In genomic region chr20:327041-327945, GRCh38 we compare ENCODE assay signal across 1 cellular context.
TF ChIP-seq lines count a peak whose summit lies in the region.

No MANE protein-coding gene starts in this region.

TF ChIP-seq in HepG2, 621 proteins besides CTCF, POLR2A, EP300 and RAD21 (continued from another document and continues in another):
- TF ChIP-seq ZBTB10 (CRISPR knock-in tag; IDR thresholded peaks at IDR 0.05; ENCODE audit: borderline replicate concordance): peak; percentile 89
- TF ChIP-seq, protein P1, sequence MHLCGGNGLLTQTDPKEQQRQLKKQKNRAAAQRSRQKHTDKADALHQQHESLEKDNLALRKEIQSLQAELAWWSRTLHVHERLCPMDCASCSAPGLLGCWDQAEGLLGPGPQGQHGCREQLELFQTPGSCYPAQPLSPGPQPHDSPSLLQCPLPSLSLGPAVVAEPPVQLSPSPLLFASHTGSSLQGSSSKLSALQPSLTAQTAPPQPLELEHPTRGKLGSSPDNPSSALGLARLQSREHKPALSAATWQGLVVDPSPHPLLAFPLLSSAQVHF (CRISPR knock-in tag; IDR thresholded peaks at IDR 0.05): no peak
- 0 out of 2 replicates have a peak, but pooled peaks have one; percentile 32 for TF ChIP-seq ZSCAN20 (CRISPR knock-in tag; IDR thresholded peaks at IDR 0.05; ENCODE audit: borderline replicate concordance)
- peak; percentile 87 for TF ChIP-seq MYC (CRISPR knock-in tag; IDR thresholded peaks at IDR 0.05; ENCODE audit: borderline replicate concordance)
- TF ChIP-seq, protein P2, sequence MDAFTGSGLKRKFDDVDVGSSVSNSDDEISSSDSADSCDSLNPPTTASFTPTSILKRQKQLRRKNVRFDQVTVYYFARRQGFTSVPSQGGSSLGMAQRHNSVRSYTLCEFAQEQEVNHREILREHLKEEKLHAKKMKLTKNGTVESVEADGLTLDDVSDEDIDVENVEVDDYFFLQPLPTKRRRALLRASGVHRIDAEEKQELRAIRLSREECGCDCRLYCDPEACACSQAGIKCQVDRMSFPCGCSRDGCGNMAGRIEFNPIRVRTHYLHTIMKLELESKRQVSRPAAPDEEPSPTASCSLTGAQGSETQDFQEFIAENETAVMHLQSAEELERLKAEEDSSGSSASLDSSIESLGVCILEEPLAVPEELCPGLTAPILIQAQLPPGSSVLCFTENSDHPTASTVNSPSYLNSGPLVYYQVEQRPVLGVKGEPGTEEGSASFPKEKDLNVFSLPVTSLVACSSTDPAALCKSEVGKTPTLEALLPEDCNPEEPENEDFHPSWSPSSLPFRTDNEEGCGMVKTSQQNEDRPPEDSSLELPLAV (CRISPR knock-in tag; conservative IDR thresholded peaks at IDR 0.05; ENCODE audit: low read depth): no peak
- peak; percentile 68 for TF ChIP-seq CREM (IDR thresholded peaks at IDR 0.05)
- no peak for TF ChIP-seq CREM (CRISPR knock-in tag; IDR thresholded peaks at IDR 0.05)
- peak; percentile 97 for TF ChIP-seq ZNF350 (CRISPR knock-in tag; IDR thresholded peaks at IDR 0.05; ENCODE audit: borderline replicate concordance, low read depth)
- 0 out of 2 replicates have a peak, but pooled peaks have one; percentile 77 for TF ChIP-seq HNRNPUL1 (IDR thresholded peaks at IDR 0.05; ENCODE audit: low read depth, low read length)
- peak; percentile 63 for TF ChIP-seq SOX13 (IDR thresholded peaks at IDR 0.05)
- peak in 1 of 2 experiments; percentile 64; a peak in 2 of 4 replicates for TF ChIP-seq SOX13 (CRISPR knock-in tag; conservative IDR thresholded peaks at IDR 0.05 in 1 of 2, IDR thresholded peaks at IDR 0.05 in 1 of 2)
- 0 out of 2 replicates have a peak, but pooled peaks have one; percentile 22 for TF ChIP-seq KDM3A (CRISPR knock-in tag; IDR thresholded peaks at IDR 0.05; ENCODE audit: low read depth)
- TF ChIP-seq ZNF569 (CRISPR knock-in tag; IDR thresholded peaks at IDR 0.05; ENCODE audit: borderline replicate concordance): no peak; the same call in 1 of the 2 replicates
- no peak for TF ChIP-seq SIX1 (CRISPR knock-in tag; IDR thresholded peaks at IDR 0.05; ENCODE audit: borderline replicate concordance)
- TF ChIP-seq ZNF205 (CRISPR knock-in tag; IDR thresholded peaks at IDR 0.05): peak; percentile 76; the same call in 1 of the 2 replicates
- TF ChIP-seq, protein P3, sequence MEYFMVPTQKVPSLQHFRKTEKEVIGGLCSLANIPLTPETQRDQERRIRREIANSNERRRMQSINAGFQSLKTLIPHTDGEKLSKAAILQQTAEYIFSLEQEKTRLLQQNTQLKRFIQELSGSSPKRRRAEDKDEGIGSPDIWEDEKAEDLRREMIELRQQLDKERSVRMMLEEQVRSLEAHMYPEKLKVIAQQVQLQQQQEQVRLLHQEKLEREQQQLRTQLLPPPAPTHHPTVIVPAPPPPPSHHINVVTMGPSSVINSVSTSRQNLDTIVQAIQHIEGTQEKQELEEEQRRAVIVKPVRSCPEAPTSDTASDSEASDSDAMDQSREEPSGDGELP (IDR thresholded peaks at IDR 0.05; ENCODE audit: borderline replicate concordance, low read depth): peak; percentile 61; the same call in 1 of the 2 replicates
- TF ChIP-seq, protein P4, sequence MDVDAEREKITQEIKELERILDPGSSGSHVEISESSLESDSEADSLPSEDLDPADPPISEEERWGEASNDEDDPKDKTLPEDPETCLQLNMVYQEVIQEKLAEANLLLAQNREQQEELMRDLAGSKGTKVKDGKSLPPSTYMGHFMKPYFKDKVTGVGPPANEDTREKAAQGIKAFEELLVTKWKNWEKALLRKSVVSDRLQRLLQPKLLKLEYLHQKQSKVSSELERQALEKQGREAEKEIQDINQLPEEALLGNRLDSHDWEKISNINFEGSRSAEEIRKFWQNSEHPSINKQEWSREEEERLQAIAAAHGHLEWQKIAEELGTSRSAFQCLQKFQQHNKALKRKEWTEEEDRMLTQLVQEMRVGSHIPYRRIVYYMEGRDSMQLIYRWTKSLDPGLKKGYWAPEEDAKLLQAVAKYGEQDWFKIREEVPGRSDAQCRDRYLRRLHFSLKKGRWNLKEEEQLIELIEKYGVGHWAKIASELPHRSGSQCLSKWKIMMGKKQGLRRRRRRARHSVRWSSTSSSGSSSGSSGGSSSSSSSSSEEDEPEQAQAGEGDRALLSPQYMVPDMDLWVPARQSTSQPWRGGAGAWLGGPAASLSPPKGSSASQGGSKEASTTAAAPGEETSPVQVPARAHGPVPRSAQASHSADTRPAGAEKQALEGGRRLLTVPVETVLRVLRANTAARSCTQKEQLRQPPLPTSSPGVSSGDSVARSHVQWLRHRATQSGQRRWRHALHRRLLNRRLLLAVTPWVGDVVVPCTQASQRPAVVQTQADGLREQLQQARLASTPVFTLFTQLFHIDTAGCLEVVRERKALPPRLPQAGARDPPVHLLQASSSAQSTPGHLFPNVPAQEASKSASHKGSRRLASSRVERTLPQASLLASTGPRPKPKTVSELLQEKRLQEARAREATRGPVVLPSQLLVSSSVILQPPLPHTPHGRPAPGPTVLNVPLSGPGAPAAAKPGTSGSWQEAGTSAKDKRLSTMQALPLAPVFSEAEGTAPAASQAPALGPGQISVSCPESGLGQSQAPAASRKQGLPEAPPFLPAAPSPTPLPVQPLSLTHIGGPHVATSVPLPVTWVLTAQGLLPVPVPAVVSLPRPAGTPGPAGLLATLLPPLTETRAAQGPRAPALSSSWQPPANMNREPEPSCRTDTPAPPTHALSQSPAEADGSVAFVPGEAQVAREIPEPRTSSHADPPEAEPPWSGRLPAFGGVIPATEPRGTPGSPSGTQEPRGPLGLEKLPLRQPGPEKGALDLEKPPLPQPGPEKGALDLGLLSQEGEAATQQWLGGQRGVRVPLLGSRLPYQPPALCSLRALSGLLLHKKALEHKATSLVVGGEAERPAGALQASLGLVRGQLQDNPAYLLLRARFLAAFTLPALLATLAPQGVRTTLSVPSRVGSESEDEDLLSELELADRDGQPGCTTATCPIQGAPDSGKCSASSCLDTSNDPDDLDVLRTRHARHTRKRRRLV (CRISPR knock-in tag; IDR thresholded peaks at IDR 0.05): 0 out of 2 replicates have a peak, but pooled peaks have one; percentile 79
- TF ChIP-seq, protein P5, sequence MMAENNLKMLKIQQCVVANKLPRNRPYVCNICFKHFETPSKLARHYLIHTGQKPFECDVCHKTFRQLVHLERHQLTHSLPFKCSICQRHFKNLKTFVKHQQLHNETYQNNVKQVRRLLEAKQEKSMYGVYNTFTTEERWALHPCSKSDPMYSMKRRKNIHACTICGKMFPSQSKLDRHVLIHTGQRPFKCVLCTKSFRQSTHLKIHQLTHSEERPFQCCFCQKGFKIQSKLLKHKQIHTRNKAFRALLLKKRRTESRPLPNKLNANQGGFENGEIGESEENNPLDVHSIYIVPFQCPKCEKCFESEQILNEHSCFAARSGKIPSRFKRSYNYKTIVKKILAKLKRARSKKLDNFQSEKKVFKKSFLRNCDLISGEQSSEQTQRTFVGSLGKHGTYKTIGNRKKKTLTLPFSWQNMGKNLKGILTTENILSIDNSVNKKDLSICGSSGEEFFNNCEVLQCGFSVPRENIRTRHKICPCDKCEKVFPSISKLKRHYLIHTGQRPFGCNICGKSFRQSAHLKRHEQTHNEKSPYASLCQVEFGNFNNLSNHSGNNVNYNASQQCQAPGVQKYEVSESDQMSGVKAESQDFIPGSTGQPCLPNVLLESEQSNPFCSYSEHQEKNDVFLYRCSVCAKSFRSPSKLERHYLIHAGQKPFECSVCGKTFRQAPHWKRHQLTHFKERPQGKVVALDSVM (CRISPR knock-in tag; IDR thresholded peaks at IDR 0.05): peak; percentile 52; the same call in 1 of the 2 replicates
- TF ChIP-seq MTA3 (CRISPR knock-in tag; IDR thresholded peaks at IDR 0.05): no peak
- TF ChIP-seq ATF7 (IDR thresholded peaks at IDR 0.05): no peak
- TF ChIP-seq ATF7 (CRISPR knock-in tag; IDR thresholded peaks at IDR 0.05): no peak
- TF ChIP-seq ATM (IDR thresholded peaks at IDR 0.05; ENCODE audit: borderline replicate concordance): no peak
- TF ChIP-seq MIER3 (CRISPR knock-in tag; IDR thresholded peaks at IDR 0.05; ENCODE audit: borderline replicate concordance): peak; percentile 52; the same call in 1 of the 2 replicates
- TF ChIP-seq ZNF746 (CRISPR knock-in tag; IDR thresholded peaks at IDR 0.05): peak; percentile 98
- 0 out of 2 replicates have a peak, but pooled peaks have one; percentile 53 for TF ChIP-seq ISX (CRISPR knock-in tag; conservative IDR thresholded peaks at IDR 0.05)
- peak; percentile 44; the same call in 1 of the 2 replicates for TF ChIP-seq JUND (CRISPR knock-in tag; IDR thresholded peaks at IDR 0.05)
- no peak; the same call in 1 of the 2 replicates for TF ChIP-seq CHD4 (IDR thresholded peaks at IDR 0.05; ENCODE audit: borderline replicate concordance, low read length)
- no peak for TF ChIP-seq ARNT (IDR thresholded peaks at IDR 0.05)
- no peak for TF ChIP-seq ZNF558 (CRISPR knock-in tag; IDR thresholded peaks at IDR 0.05; ENCODE audit: borderline replicate concordance)
- no peak for TF ChIP-seq ZSCAN30 (CRISPR knock-in tag; IDR thresholded peaks at IDR 0.05)
- peak; percentile 85 for TF ChIP-seq MYPOP (CRISPR knock-in tag; IDR thresholded peaks at IDR 0.05)
- TF ChIP-seq PRPF4 (IDR thresholded peaks at IDR 0.05; ENCODE audit: low read depth, low read length, poor library complexity, severe bottlenecking): no peak
- no peak for TF ChIP-seq GTF2F1 (IDR thresholded peaks at IDR 0.05; ENCODE audit: low read length)
- TF ChIP-seq HES4 (CRISPR knock-in tag; IDR thresholded peaks at IDR 0.05; ENCODE audit: borderline replicate concordance): peak; percentile 33; the same call in 1 of the 2 replicates
- peak; percentile 64; the same call in 1 of the 2 replicates for TF ChIP-seq ZNF839 (CRISPR knock-in tag; IDR thresholded peaks at IDR 0.05; ENCODE audit: borderline replicate concordance)
- no peak for TF ChIP-seq GTF3A (CRISPR knock-in tag; conservative IDR thresholded peaks at IDR 0.05)
- no peak; the same call in 1 of the 2 replicates for TF ChIP-seq ZNF780A (CRISPR knock-in tag; IDR thresholded peaks at IDR 0.05)
- 0 out of 2 replicates have a peak, but pooled peaks have one; percentile 34 for TF ChIP-seq ZNF33A (CRISPR knock-in tag; IDR thresholded peaks at IDR 0.05; ENCODE audit: borderline replicate concordance)
- TF ChIP-seq IRF9 (CRISPR knock-in tag; IDR thresholded peaks at IDR 0.05; ENCODE audit: borderline replicate concordance): peak; percentile 37; the same call in 1 of the 2 replicates
- no peak for TF ChIP-seq RFX3 (CRISPR knock-in tag; IDR thresholded peaks at IDR 0.05)
- TF ChIP-seq THAP8 (CRISPR knock-in tag; IDR thresholded peaks at IDR 0.05; ENCODE audit: borderline replicate concordance): no peak
- no peak for TF ChIP-seq SP140L (CRISPR knock-in tag; IDR thresholded peaks at IDR 0.05; ENCODE audit: borderline replicate concordance)
- TF ChIP-seq JUN (CRISPR knock-in tag; IDR thresholded peaks at IDR 0.05): peak; percentile 21; the same call in 1 of the 2 replicates
- peak; percentile 54; the same call in 1 of the 2 replicates for TF ChIP-seq YEATS2 (CRISPR knock-in tag; IDR thresholded peaks at IDR 0.05; ENCODE audit: borderline replicate concordance)
- TF ChIP-seq ATAD3A (CRISPR knock-in tag; IDR thresholded peaks at IDR 0.05): no peak
- no peak; the same call in none of the 2 replicates for TF ChIP-seq HOXA3 (CRISPR knock-in tag; IDR thresholded peaks at IDR 0.05)
- no peak for TF ChIP-seq ZNF556 (CRISPR knock-in tag; IDR thresholded peaks at IDR 0.05; ENCODE audit: borderline replicate concordance)
- 0 out of 2 replicates have a peak, but pooled peaks have one; percentile 41 for TF ChIP-seq GATA4 (IDR thresholded peaks at IDR 0.05; ENCODE audit: borderline replicate concordance, low read depth)
- TF ChIP-seq PHF21A (CRISPR knock-in tag; IDR thresholded peaks at IDR 0.05): peak; percentile 91
- TF ChIP-seq ZNF274 (CRISPR knock-in tag; IDR thresholded peaks at IDR 0.05): no peak
- TF ChIP-seq PLRG1 (conservative IDR thresholded peaks at IDR 0.05): no peak
- peak; percentile 97; the same call in 1 of the 2 replicates for TF ChIP-seq PCBP1 (IDR thresholded peaks at IDR 0.05; ENCODE audit: borderline replicate concordance, low read depth, low read length)
- no peak for TF ChIP-seq ZFYVE20 (CRISPR knock-in tag; IDR thresholded peaks at IDR 0.05; ENCODE audit: borderline replicate concordance, low read depth)
- TF ChIP-seq SMARCC2 (IDR thresholded peaks at IDR 0.05): no peak
- TF ChIP-seq ZNF614 (CRISPR knock-in tag; IDR thresholded peaks at IDR 0.05; ENCODE audit: borderline replicate concordance): no peak; the same call in 1 of the 2 replicates
- TF ChIP-seq HDAC6 (IDR thresholded peaks at IDR 0.05; ENCODE audit: low read depth, low read length): no peak
